1 cellular context compared by ENCODE assay signal in the genomic region with DNA sequence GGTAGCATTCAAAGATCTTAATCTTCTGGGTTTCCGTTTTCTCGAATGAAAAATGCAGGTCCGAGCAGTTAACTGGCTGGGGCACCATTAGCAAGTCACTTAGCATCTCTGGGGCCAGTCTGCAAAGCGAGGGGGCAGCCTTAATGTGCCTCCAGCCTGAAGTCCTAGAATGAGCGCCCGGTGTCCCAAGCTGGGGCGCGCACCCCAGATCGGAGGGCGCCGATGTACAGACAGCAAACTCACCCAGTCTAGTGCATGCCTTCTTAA.
TF ChIP-seq lines count a peak whose summit lies in the region.

A gene (minus strand): TSS at position 235 of the 267 bp plus-strand sequence. CDS start 34,833 bp downstream, outside the sequence.

TF ChIP-seq in K562, 482 proteins besides CTCF, POLR2A, EP300 and RAD21 (continued from another document):
- TF ChIP-seq ZNF232 (CRISPR knock-in tag; IDR thresholded peaks at IDR 0.05) (peak; percentile 46; the same call in 1 of the 2 replicates), HMGN3 (IDR thresholded peaks at IDR 0.05; ENCODE audit: borderline replicate concordance, extremely low read depth, insufficient read length, low read depth, low read length) (peak; percentile 14), BMI1 (IDR thresholded peaks at IDR 0.05; ENCODE audit: low read length) (no peak), E2F3 (CRISPR knock-in tag; IDR thresholded peaks at IDR 0.05) (no peak), MAFG (tag; conservative IDR thresholded peaks at IDR 0.05) (0 out of 2 replicates have a peak, but pooled peaks have one; percentile 6), PHF8 (IDR thresholded peaks at IDR 0.05; ENCODE audit: borderline replicate concordance, low read length) (peak; percentile 42; the same call in 1 of the 2 replicates)
- TF ChIP-seq, protein P1, sequence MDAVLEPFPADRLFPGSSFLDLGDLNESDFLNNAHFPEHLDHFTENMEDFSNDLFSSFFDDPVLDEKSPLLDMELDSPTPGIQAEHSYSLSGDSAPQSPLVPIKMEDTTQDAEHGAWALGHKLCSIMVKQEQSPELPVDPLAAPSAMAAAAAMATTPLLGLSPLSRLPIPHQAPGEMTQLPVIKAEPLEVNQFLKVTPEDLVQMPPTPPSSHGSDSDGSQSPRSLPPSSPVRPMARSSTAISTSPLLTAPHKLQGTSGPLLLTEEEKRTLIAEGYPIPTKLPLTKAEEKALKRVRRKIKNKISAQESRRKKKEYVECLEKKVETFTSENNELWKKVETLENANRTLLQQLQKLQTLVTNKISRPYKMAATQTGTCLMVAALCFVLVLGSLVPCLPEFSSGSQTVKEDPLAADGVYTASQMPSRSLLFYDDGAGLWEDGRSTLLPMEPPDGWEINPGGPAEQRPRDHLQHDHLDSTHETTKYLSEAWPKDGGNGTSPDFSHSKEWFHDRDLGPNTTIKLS (IDR thresholded peaks at IDR 0.05; ENCODE audit: borderline replicate concordance, low read depth): peak; percentile 20; the same call in 1 of the 2 replicates
